19 cellular contexts compared by ENCODE assay signal in genomic region chr3:167892204-167892603, GRCh38.
DNase-seq lines count a peak whose midpoint lies in the region; ATAC-seq, FAIRE-seq and TF ChIP-seq lines count a peak whose summit lies in the region.
"Had no signal": no experiment of that assay in that cellular context is flagged by ENCODE, and none has a peak within 500 bp of the region (broad histone marks: within the 10 kb centered on the region; RNA-seq: fewer than 3 reads in every experiment).

No MANE protein-coding gene starts in this region.

- CTCF ChIA-PET in HepG2 (lab: Yijun Ruan, JAX; ENCODE audit: low intra/inter-chr PET ratio, low total read pairs) (no interaction called here), H1 (lab: Charles Lee; ENCODE audit: partially characterized antibody) (interaction anchor here (0.7 to 2.8 kb wide), 6 partner anchors 10 to 484 kb away, joined by 3 to 16 read pairs (median 3); no protein-coding TSS in a partner anchor)

- H4K5ac ChIP-seq in H1 (ENCODE audit: insufficient read length, low read depth, low read length), result no peak overlapping the region

- no TSS peak for BruUV-seq in HepG2 (replicated peaks; lab: Mats Ljungman, UMichigan)

- no peak overlapping the region for H3K56ac ChIP-seq in H1 (replicated peaks; ENCODE audit: insufficient read length, low read depth, low read length)

- no peak overlapping the region for H3K4ac ChIP-seq in H1 (replicated peaks; ENCODE audit: insufficient read length, low read depth, low read length)

- POLR2A ChIA-PET in HepG2 (lab: Yijun Ruan, JAX), result no interaction called here
- POLR2A ChIA-PET in H1 (lab: Charles Lee; ENCODE audit: partially characterized antibody), result no interaction called here

- no peak for DNase-seq in HepG2 (ENCODE audit: low spot score)
- DNase-seq in right lobe of liver, result no peak
- DNase-seq in NOMO-1 treated with dmso at 0.1 percent for 144 hours (lab: John Stamatoyannopoulos, UW; ENCODE audit: unreplicated experiment), result peak; percentile 18
- DNase-seq in H1 (ENCODE audit: low read depth in 1 of 2, low spot score in 2 of 2), result no peak
- DNase-seq in SIG-M5 (lab: John Stamatoyannopoulos, UW), result no peak
- no peak for DNase-seq in activated effector memory CD4-positive, alpha-beta T cell treated with anti-CD3 and anti-CD28 coated beads, Interleukin-2, amount 50 U/mL, for 16 hours
- DNase-seq: BE2C; C1 segment of cervical spinal cord; Caco-2; CD4-positive, alpha-beta T cell; GM23248; HCEC 1CT; KBM-7 had no signal

- no peak overlapping the region for H2BK12ac ChIP-seq in H1 (ENCODE audit: low read depth, low read length)

- FAIRE-seq in HepG2 (lab: Jason Lieb, UNC), result no peak
- no peak for FAIRE-seq in H1 (lab: Jason Lieb, UNC)
- FAIRE-seq: D721Med, G401.6, GM12891, GM19239, H54 had no signal

- in situ Hi-C loops in HepG2 (cut with HindIII; ENCODE audit: extremely low pct_ligation_motif_present, low pct_unique_long_range_greater_than_20kb), result no loop called here

- WGBS in HepG2 (ENCODE audit: low lambda C conversion rate), result 31% methylated on average over 4 of the region's 4 CpGs
- 58% methylated on average over 4 of the region's 4 CpGs for WGBS in right lobe of liver (ENCODE audit: insufficient coverage, low coverage, low lambda C conversion rate, missing lambda C conversion rate)
- 74% methylated on average over 4 of the region's 4 CpGs; no CpG with 5 or more reads in 1 of the 2 experiments for WGBS in H1 (ENCODE audit: extremely low coverage in 1 of 2, insufficient coverage in 1 of 2, insufficient read length in 1 of 2, insufficient replicate concordance in 2 of 2, low coverage in 1 of 2, low lambda C conversion rate in 2 of 2, missing lambda C conversion rate in 1 of 2), 2 experiments

- TF ChIP-seq CTCF in HepG2 (CRISPR knock-in tag; IDR thresholded peaks at IDR 0.05), result no peak
- TF ChIP-seq CTCF in right lobe of liver (IDR thresholded peaks at IDR 0.05), result no peak
- TF ChIP-seq CTCF in H1 (IDR thresholded peaks at IDR 0.05; ENCODE audit: control extremely low read depth in 1 of 3, insufficient read depth in 1 of 3, low read depth in 1 of 3, low read length in 3 of 3), result no peak

- no peak overlapping the region for H4K8ac ChIP-seq in H1 (ENCODE audit: extremely low read depth, insufficient read depth, low read length)

- H3K27me3 ChIP-seq in HepG2 (ENCODE audit: control insufficient read depth in 1 of 2, insufficient read depth in 2 of 2, low read length in 2 of 2) (no peaks in the 10 kb centered on the region), right lobe of liver (no peaks in the 10 kb centered on the region), H1 (replicated peaks in 1 of 4; ENCODE audit: control insufficient read depth in 3 of 4, extremely low read depth in 1 of 4, insufficient read depth in 3 of 4, low read length in 3 of 4) (no peaks in the 10 kb centered on the region)
- H3K27me3 ChIP-seq: BE2C had no signal

- no peak overlapping the region for H2BK20ac ChIP-seq in H1 (ENCODE audit: low read length)

- H3K79me2 ChIP-seq in HepG2 (ENCODE audit: insufficient read depth, low read length) (no peaks in the 10 kb centered on the region), H1 (ENCODE audit: control insufficient read depth in 1 of 2, insufficient read depth in 2 of 2, low read length in 2 of 2) (no peaks in the 10 kb centered on the region)

- H2BK15ac ChIP-seq in H1 (ENCODE audit: low read length), result no peak overlapping the region

- H3K23ac ChIP-seq in H1 (ENCODE audit: insufficient read length), result no peak overlapping the region

- peaks cover 2% of the 10 kb centered on the region for H3K4me1 ChIP-seq in HepG2 (ENCODE audit: insufficient read depth, low read length)
- peaks cover 0 to under 1% (median 0%) of the 10 kb centered on the region in 4 donors for H3K4me1 ChIP-seq in right lobe of liver
- peaks cover 0 to 5% (median 0%) of the 10 kb centered on the region in 4 experiments; a peak in 1 of 7 replicates for H3K4me1 ChIP-seq in H1 (replicated peaks in 1 of 4; ENCODE audit: control insufficient read depth in 3 of 4, insufficient read depth in 4 of 4, low read length in 3 of 4)
- H3K4me1 ChIP-seq: BE2C, Caco-2 had no signal

- H3K36me3 ChIP-seq in HepG2 (replicated peaks in 1 of 2; ENCODE audit: control insufficient read depth in 1 of 2, insufficient read depth in 2 of 2, low read length in 2 of 2) (no peaks in the 10 kb centered on the region), right lobe of liver (no peaks in the 10 kb centered on the region), H1 (ENCODE audit: control insufficient read depth in 2 of 4, insufficient read depth in 4 of 4, low read length in 3 of 4) (no peaks in the 10 kb centered on the region)
- H3K36me3 ChIP-seq: BE2C had no signal

- H2BK5ac ChIP-seq in H1 (ENCODE audit: low read depth, low read length), result no peak overlapping the region

- no peak overlapping the region for H3K4me2 ChIP-seq in HepG2 (ENCODE audit: low read depth, low read length)
- H3K4me2 ChIP-seq in H1 (ENCODE audit: insufficient read depth in 1 of 2, low read depth in 2 of 2, low read length in 2 of 2), result no peak overlapping the region

- TF ChIP-seq RAD21 in HepG2 (CRISPR knock-in tag; IDR thresholded peaks at IDR 0.05), result no peak
- no peak for TF ChIP-seq RAD21 in H1 (IDR thresholded peaks at IDR 0.05 in 1 of 2, conservative IDR thresholded peaks at IDR 0.05 in 1 of 2; ENCODE audit: low read depth in 2 of 2, low read length in 2 of 2)

- no peaks in the 10 kb centered on the region for H3K79me1 ChIP-seq in H1 (ENCODE audit: low read depth, low read length)

- H4K91ac ChIP-seq in H1 (replicated peaks; ENCODE audit: insufficient read length, low read length), result no peak overlapping the region

- TF ChIP-seq EP300 in HepG2 (IDR thresholded peaks at IDR 0.05; ENCODE audit: low read depth in 2 of 2, low read length in 2 of 2) (no peak), HepG2 (CRISPR knock-in tag; IDR thresholded peaks at IDR 0.05; ENCODE audit: borderline replicate concordance) (no peak), H1 (IDR thresholded peaks at IDR 0.05; ENCODE audit: borderline replicate concordance in 1 of 2, low read depth in 2 of 2, low read length in 2 of 2) (no peak)

- TF ChIP-seq POLR2A in HepG2 (IDR thresholded peaks at IDR 0.05; ENCODE audit: insufficient read depth in 1 of 2, low read depth in 2 of 2, low read length in 2 of 2), result no peak
- TF ChIP-seq POLR2A in right lobe of liver (IDR thresholded peaks at IDR 0.05), result no peak
- TF ChIP-seq POLR2A in H1 (IDR thresholded peaks at IDR 0.05; ENCODE audit: control extremely low read depth in 1 of 2, low read depth in 2 of 2, low read length in 2 of 2), result no peak

- intact Hi-C loops in HepG2 (cut with micrococcal nuclease; ENCODE audit: unreplicated experiment), result no loop called here
- intact Hi-C loops in right lobe of liver (cut with DNase I), result no loop called here

- H3K9ac ChIP-seq in HepG2 (ENCODE audit: insufficient read depth, low read depth, low read length) (no peak overlapping the region), H1 (replicated peaks in 1 of 4; ENCODE audit: extremely low read depth in 1 of 4, low read depth in 3 of 4, low read length in 3 of 4) (no peak overlapping the region)
- H3K9ac ChIP-seq: GM23248 had no signal

- no peak overlapping the region for H3K27ac ChIP-seq in HepG2 (ENCODE audit: extremely low read length, insufficient read depth, low read length)
- no peak overlapping the region for H3K27ac ChIP-seq in right lobe of liver
- no peak overlapping the region for H3K27ac ChIP-seq in H1 (ENCODE audit: low read depth, low read length)
- H3K27ac ChIP-seq: GM23248 had no signal

- ATAC-seq in HepG2 (no peak), right lobe of liver (no peak), HG03175 (IDR thresholded peaks at IDR 0.05; ENCODE audit: unreplicated experiment) (no peak)

- H3K14ac ChIP-seq in H1 (ENCODE audit: insufficient read length), result no peak overlapping the region

- H2AK5ac ChIP-seq in H1 (ENCODE audit: low read depth, low read length), result no peak overlapping the region

- no peaks in the 10 kb centered on the region for H3K23me2 ChIP-seq in H1 (ENCODE audit: low read depth, low read length)

- no peak overlapping the region for H2BK120ac ChIP-seq in H1 (replicated peaks; ENCODE audit: low read depth, low read length)

- H3K9me3 ChIP-seq in HepG2 (ENCODE audit: low read length) (no peaks in the 10 kb centered on the region), right lobe of liver (no peaks in the 10 kb centered on the region), H1 (ENCODE audit: insufficient read depth in 2 of 2, low read depth in 1 of 2, low read length in 1 of 2) (no peaks in the 10 kb centered on the region)
- H3K9me3 ChIP-seq: BE2C, Caco-2 had no signal

- no peaks in the 10 kb centered on the region for H4K20me1 ChIP-seq in HepG2 (ENCODE audit: insufficient read depth, low read length)
- H4K20me1 ChIP-seq in H1 (replicated peaks in 1 of 2; ENCODE audit: control insufficient read depth in 1 of 2, insufficient read depth in 2 of 2, low read length in 2 of 2), result no peaks in the 10 kb centered on the region

- no peak overlapping the region for H2AFZ ChIP-seq in HepG2 (ENCODE audit: low read length)
- H2AFZ ChIP-seq in H1 (ENCODE audit: low read length), result 0 out of 2 replicates have a peak overlapping the region, but pooled peaks have one; percentile 13
- H2AFZ ChIP-seq: GM23248 had no signal

- H3K4me3 ChIP-seq in HepG2 (replicated peaks in 1 of 3; ENCODE audit: insufficient read depth in 1 of 3, low read depth in 2 of 3, low read length in 3 of 3) (no peak overlapping the region), right lobe of liver (no peak overlapping the region), H1 (ENCODE audit: extremely low read depth in 1 of 4, insufficient read depth in 2 of 4, low read depth in 3 of 4, low read length in 4 of 4) (no peak overlapping the region)
- H3K4me3 ChIP-seq: GM23248 had no signal

- H3K18ac ChIP-seq in H1 (ENCODE audit: extremely low read depth, low read length), result no peak overlapping the region

TF ChIP-seq in HepG2, 621 proteins besides CTCF, POLR2A, EP300 and RAD21:
- no peak for TF ChIP-seq MIER2 (CRISPR knock-in tag; IDR thresholded peaks at IDR 0.05)
- TF ChIP-seq CEBPB (IDR thresholded peaks at IDR 0.05; ENCODE audit: borderline replicate concordance, low read depth, low read length), result peak; percentile 70
- TF ChIP-seq MAFG (CRISPR knock-in tag; IDR thresholded peaks at IDR 0.05), result no peak
TF ChIP-seq in HepG2: peak in this region for 1.

TF ChIP-seq in H1, 55 proteins besides CTCF, POLR2A, EP300 and RAD21 (continues in another document):
- no peak for TF ChIP-seq JUN (IDR thresholded peaks at IDR 0.05; ENCODE audit: low read depth, low read length)
- no peak for TF ChIP-seq EGR1 (IDR thresholded peaks at IDR 0.05; ENCODE audit: borderline replicate concordance, low read depth, low read length)
- TF ChIP-seq MAFK (IDR thresholded peaks at IDR 0.05; ENCODE audit: low read depth, low read length), result no peak
- no peak for TF ChIP-seq BCL11A (IDR thresholded peaks at IDR 0.05; ENCODE audit: low read depth in 2 of 2, low read length in 2 of 2)
- no peak for TF ChIP-seq KDM5A (IDR thresholded peaks at IDR 0.05; ENCODE audit: low read length)
- no peak for TF ChIP-seq JUND (IDR thresholded peaks at IDR 0.05; ENCODE audit: low read length)
- TF ChIP-seq TAF1 (IDR thresholded peaks at IDR 0.05; ENCODE audit: low read depth, low read length), result no peak
- no peak for TF ChIP-seq PHF8 (conservative IDR thresholded peaks at IDR 0.05; ENCODE audit: low read depth, low read length)
- TF ChIP-seq GTF2F1 (IDR thresholded peaks at IDR 0.05; ENCODE audit: borderline replicate concordance, low read depth, low read length), result no peak

Comparison
In these comparisons a context has a peak if more than half of its experiments do, and no peak if none do; other contexts are left out.
1. Of the 41 proteins assayed by ChIP-seq in both HepG2 and H1: peak only in HepG2: CEBPB; only in H1: none; in both: none; in neither: 40.